8 cellular contexts compared by ENCODE assay signal in the genomic region with DNA sequence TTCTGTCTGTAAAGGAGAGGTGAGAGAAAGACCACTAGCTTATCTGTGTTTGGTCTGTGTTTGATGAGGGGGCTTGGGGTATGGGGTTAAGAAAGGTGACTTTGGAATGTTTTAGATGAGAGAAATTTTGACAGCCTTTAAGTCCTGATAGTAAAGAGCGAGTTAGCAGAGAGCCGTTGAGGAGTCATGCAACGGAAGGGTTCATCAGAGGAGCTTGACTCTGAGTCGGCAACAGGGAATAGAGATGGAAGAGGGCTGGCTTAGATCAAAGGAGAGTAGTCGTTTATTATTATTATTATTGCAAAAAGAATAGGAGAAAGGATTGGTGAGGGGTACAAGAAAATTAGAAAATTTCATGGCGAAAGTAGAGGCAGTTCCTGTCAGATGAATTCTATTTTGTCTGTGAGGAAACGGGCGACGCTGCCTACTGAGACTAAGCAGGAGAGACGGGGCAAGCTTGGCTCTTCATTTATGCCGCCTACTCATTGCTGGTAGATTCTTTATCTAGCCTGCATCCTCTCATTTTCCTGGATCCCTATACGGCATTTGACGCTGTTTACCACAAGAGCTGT. TPM values are rescaled to one million over a fixed set of nuclear protein-coding genes. Genes with fewer than 3 reads are reported as not detected.
DNase-seq lines count a peak whose midpoint lies in the region; ATAC-seq and TF ChIP-seq lines count a peak whose summit lies in the region.

No MANE protein-coding gene starts in this region.

- H3K9me3 ChIP-seq in cardiac muscle cell (ENCODE audit: low read depth) = no peaks in the 10 kb centered on the region
- H3K9me3 ChIP-seq in RWPE2 (ENCODE audit: severe bottlenecking) = peaks cover 3% of the 10 kb centered on the region
- no peaks in the 10 kb centered on the region for H3K9me3 ChIP-seq in esophagus (ENCODE audit: control insufficient read depth in 2 of 2, insufficient read depth in 1 of 2, low read depth in 1 of 2, low read length in 1 of 2)
- no peaks in the 10 kb centered on the region for H3K9me3 ChIP-seq in ovary

- H3K4me3 ChIP-seq in cardiac muscle cell (peak overlapping the region; percentile 44), RWPE2 (ENCODE audit: severe bottlenecking) (peak overlapping the region; percentile 39), esophagus (ENCODE audit: low read depth in 1 of 2, low read length in 2 of 2) (peak overlapping the region; percentile 58 to 85), ovary (peak overlapping the region; percentile 57)

- no peak for TF ChIP-seq CTCF in cardiac muscle cell (IDR thresholded peaks at IDR 0.05; ENCODE audit: low read depth, low read length)
- no peak for TF ChIP-seq CTCF in RWPE2 (IDR thresholded peaks at IDR 0.05; ENCODE audit: poor library complexity, severe bottlenecking)
- no peak for TF ChIP-seq CTCF in ovary (IDR thresholded peaks at IDR 0.05)

- WGBS in esophagus, 2 donors = 33 to 35% methylated on average over 13 of the region's 13 CpGs
- 31 to 42% (median 34%) methylated on average over 13 of the region's 13 CpGs for WGBS in ovary, 3 donors

- ATAC-seq in RWPE2 (ENCODE audit: low read depth) = no peak

- H3K27ac ChIP-seq in cardiac muscle cell (no peak overlapping the region), RWPE2 (ENCODE audit: poor library complexity, severe bottlenecking) (no peak overlapping the region), esophagus (ENCODE audit: low read depth in 2 of 2, low read length in 1 of 2) (peak overlapping the region; percentile 24 to 78), ovary (no peak overlapping the region)

- H3K27me3 ChIP-seq in cardiac muscle cell (no peaks in the 10 kb centered on the region), RWPE2 (ENCODE audit: insufficient read depth, poor library complexity, severe bottlenecking) (no peaks in the 10 kb centered on the region), esophagus (ENCODE audit: control insufficient read depth in 1 of 2, insufficient read depth in 2 of 2, low read length in 2 of 2) (no peaks in the 10 kb centered on the region), ovary (no peaks in the 10 kb centered on the region)

- no peak for TF ChIP-seq EP300 in ovary (IDR thresholded peaks at IDR 0.05)

- intact Hi-C loops in cardiac septum (cut with DNase I) (no loop called here), ovary (cut with DNase I) (no loop called here)

- TF ChIP-seq POLR2A in ovary (IDR thresholded peaks at IDR 0.05) = no peak

- H3K36me3 ChIP-seq in cardiac muscle cell (no peaks in the 10 kb centered on the region), RWPE2 (ENCODE audit: low read depth) (no peaks in the 10 kb centered on the region), esophagus (ENCODE audit: control insufficient read depth in 2 of 2, insufficient read depth in 2 of 2, low read length in 1 of 2) (no peaks in the 10 kb centered on the region), ovary (no peaks in the 10 kb centered on the region)

- H3K4me1 ChIP-seq in cardiac muscle cell (ENCODE audit: low read depth) = no peaks in the 10 kb centered on the region
- H3K4me1 ChIP-seq in RWPE2 (ENCODE audit: insufficient read depth, poor library complexity, severe bottlenecking) = no peaks in the 10 kb centered on the region
- H3K4me1 ChIP-seq in esophagus (ENCODE audit: control insufficient read depth in 2 of 2, insufficient read depth in 2 of 2, low read length in 1 of 2) = no peaks in the 10 kb centered on the region
- peaks cover 1% of the 10 kb centered on the region for H3K4me1 ChIP-seq in ovary (ENCODE audit: insufficient read depth)

- DNase-seq in cardiac muscle cell (ENCODE audit: low read depth in 1 of 2, low spot score in 1 of 2) (peak; percentile 1 to 12), cardiac septum (ENCODE audit: low spot score) (no peak), RWPE2 (ENCODE audit: low spot score) (no peak), ovary (no peak), superior temporal gyrus (ENCODE audit: extremely low spot score) (no peak), islet precursor cell (no peak), cortex of kidney (lab: John Stamatoyannopoulos, UW) (no peak)

RNA-seq across cellular contexts. Expression of a gene that starts 0.5 kb away (rescaled TPM):
- total RNA-seq in cardiac muscle cell = 16.1 and 16.7 TPM in 2 replicates
- 29.9 and 31.1 TPM in 2 replicates for polyA plus RNA-seq in cardiac muscle cell
- total RNA-seq in cardiac septum = 19.5 TPM
- polyA plus RNA-seq in esophagus = 10 to 100 TPM; 11.8 to 18.4 TPM
- 10 to 100 TPM; 15.9 to 29.5 (median 23.0) TPM for total RNA-seq in ovary
- polyA plus RNA-seq in ovary = 10 to 100 TPM; 21.2 to 42.9 TPM

Comparison
In these comparisons a context has a peak if more than half of its experiments do, and no peak if none do; other contexts are left out.
1. DNase-seq: peak in cardiac muscle cell (2 of 2); none in cardiac septum (single experiment), RWPE2 (single experiment), ovary (0 of 5), superior temporal gyrus (single experiment), islet precursor cell (single experiment) and cortex of kidney (single experiment).
2. H3K27ac ChIP-seq: peak in esophagus (2 of 2); none in cardiac muscle cell (single experiment), RWPE2 (single experiment) and ovary (0 of 2).
3. Peak in every context shown above with its lines, with median percentiles within 50 percentile points of each other: H3K4me3 ChIP-seq.